In genomic region chr9:89850153-89850552, GRCh38 we compare ENCODE assay signal across 19 cellular contexts.
"Had no signal": no experiment of that assay in that cellular context is flagged by ENCODE, and none has a peak within 500 bp of the region (broad histone marks: within the 10 kb centered on the region; RNA-seq: fewer than 3 reads in every experiment).

No MANE protein-coding gene starts in this region.

- H3K27ac ChIP-seq: coronary artery, left ventricle myocardium inferior, neutrophil, right atrium auricular region, suprapubic skin, thyroid gland, upper lobe of left lung, uterus had no signal

- H3K27ac Mint-ChIP-seq: stimulated activated effector memory CD8-positive, alpha-beta T cell treated with anti-CD3 and anti-CD28 coated beads, Interleukin-12 subunit alpha, Interleukin-12 subunit beta, amount 100 ng/mL, for 72 hours had no signal

- H3K9me3 Mint-ChIP-seq: naive thymus-derived CD8-positive, alpha-beta T cell; stimulated activated effector memory CD8-positive, alpha-beta T cell treated with anti-CD3 and anti-CD28 coated beads, Interleukin-12 subunit alpha, Interleukin-12 subunit beta, amount 100 ng/mL, for 72 hours had no signal

- DNase-seq: effector CD4-positive, alpha-beta T cell; foreskin fibroblast; kidney; left ventricle myocardium inferior; mesendoderm; naive thymus-derived CD8-positive, alpha-beta T cell; small intestine; stimulated activated CD4-positive, alpha-beta T cell treated with anti-CD3 and anti-CD28 coated beads, Interleukin-2, amount 100 ng/mL, for 48 hours; stimulated activated CD8-positive, alpha-beta memory T cell treated with anti-CD3 and anti-CD28 coated beads, Interleukin-4, amount 100 ng/mL, for 48 hours; stimulated activated naive CD8-positive, alpha-beta T cell treated with anti-CD3 and anti-CD28 coated beads, Interleukin-15, Interleukin-2, amounts not matched to agents 100 U/mL and 50 U/mL, for 24 hours; thyroid gland; uterus had no signal

- H3K4me1 ChIP-seq: thyroid gland, uterus had no signal

- H3K9me3 ChIP-seq: left ventricle myocardium inferior, neutrophil, right atrium auricular region, suprapubic skin, thyroid gland, upper lobe of left lung, uterus had no signal

- H3K4me1 Mint-ChIP-seq: naive thymus-derived CD8-positive, alpha-beta T cell; stimulated activated effector memory CD8-positive, alpha-beta T cell treated with anti-CD3 and anti-CD28 coated beads, Interleukin-12 subunit alpha, Interleukin-12 subunit beta, amount 100 ng/mL, for 72 hours had no signal

- H3K4me3 Mint-ChIP-seq: naive thymus-derived CD8-positive, alpha-beta T cell; stimulated activated effector memory CD8-positive, alpha-beta T cell treated with anti-CD3 and anti-CD28 coated beads, Interleukin-12 subunit alpha, Interleukin-12 subunit beta, amount 100 ng/mL, for 72 hours had no signal

- H3K4me3 ChIP-seq: coronary artery, left ventricle myocardium inferior, lung, right atrium auricular region, suprapubic skin, thyroid gland, upper lobe of left lung, uterus had no signal

- ATAC-seq: naive thymus-derived CD8-positive, alpha-beta T cell; stimulated activated effector memory CD8-positive, alpha-beta T cell treated with anti-CD3 and anti-CD28 coated beads, Interleukin-12 subunit alpha, Interleukin-12 subunit beta, amount 100 ng/mL, for 72 hours; stimulated activated naive CD8-positive, alpha-beta T cell treated with anti-CD3 and anti-CD28 coated beads, Interleukin-15, Interleukin-2, amounts not matched to agents 100 U/mL and 50 U/mL, for 24 hours had no signal

- H3K36me3 Mint-ChIP-seq: naive thymus-derived CD8-positive, alpha-beta T cell; stimulated activated effector memory CD8-positive, alpha-beta T cell treated with anti-CD3 and anti-CD28 coated beads, Interleukin-12 subunit alpha, Interleukin-12 subunit beta, amount 100 ng/mL, for 72 hours had no signal

- H3K27me3 ChIP-seq: right atrium auricular region, suprapubic skin, thyroid gland, upper lobe of left lung, uterus had no signal

- H3K36me3 ChIP-seq: left ventricle myocardium inferior, neutrophil, right atrium auricular region, suprapubic skin, thyroid gland, upper lobe of left lung, uterus had no signal
